Comparison of ENCODE assay signal across 23 cellular contexts in genomic region chr2:20669609-20670314, GRCh38. TPM values are rescaled to one million over a fixed set of nuclear protein-coding genes. Genes with fewer than 3 reads are reported as not detected.
A peak's percentile ranks its signal among the peaks of the same experiment; 100 is the strongest.
DNase-seq lines count a peak whose midpoint lies in the region; ATAC-seq and TF ChIP-seq lines count a peak whose summit lies in the region.
"Had no signal": no experiment of that assay in that cellular context is flagged by ENCODE, and none has a peak within 500 bp of the region (broad histone marks: within the 10 kb centered on the region; RNA-seq: fewer than 3 reads in every experiment).

No MANE protein-coding gene starts in this region.

- no peaks in the 10 kb centered on the region for H3K9me3 Mint-ChIP-seq in WTC11
- H3K9me3 Mint-ChIP-seq in memory B cell, result no peaks in the 10 kb centered on the region
- H3K9me3 Mint-ChIP-seq: activated naive CD4-positive, alpha-beta T cell treated with anti-CD3 and anti-CD28 coated beads, Interleukin-2, amount 50 U/mL, for 72 hours; CD4-positive, alpha-beta T cell; immature natural killer cell; stimulated activated effector memory CD8-positive, alpha-beta T cell treated with anti-CD3 and anti-CD28 coated beads, Interleukin-12 subunit alpha, Interleukin-12 subunit beta, amount 100 ng/mL, for 72 hours had no signal

- H3K27me3 ChIP-seq in foreskin keratinocyte, result peaks cover 97% of the 10 kb centered on the region
- H3K27me3 ChIP-seq: ascending aorta had no signal

- in situ Hi-C loops in GM13976 (cut with MboI; ENCODE audit: low sequenced_read_pairs, unreplicated experiment), result loop anchor here (10.0 kb wide), 1 partner anchor 295 kb away; no protein-coding TSS in a partner anchor

- TF ChIP-seq CTCF in GM13976 (IDR thresholded peaks at IDR 0.05; ENCODE audit: borderline replicate concordance, control extremely low read depth, extremely low read depth, insufficient read depth, missing control alignments), result no peak
- no peak for TF ChIP-seq CTCF in WTC11 (IDR thresholded peaks at IDR 0.05)
- TF ChIP-seq CTCF in foreskin keratinocyte (conservative IDR thresholded peaks at IDR 0.05), result no peak

- H3K4me3 Mint-ChIP-seq in WTC11, result peak overlapping the region; percentile 53
- H3K4me3 Mint-ChIP-seq in memory B cell, result peak overlapping the region; percentile 34
- H3K4me3 Mint-ChIP-seq: activated CD4-positive, alpha-beta T cell treated with anti-CD3 and anti-CD28 coated beads for 36 hours; stimulated activated effector memory CD8-positive, alpha-beta T cell treated with anti-CD3 and anti-CD28 coated beads, Interleukin-12 subunit alpha, Interleukin-12 subunit beta, amount 100 ng/mL, for 72 hours had no signal

- intact Hi-C loops in posterior vena cava (cut with DNase I), result loop anchor here (5.0 to 10.0 kb wide), 3 partner anchors 293 to 455 kb away; partner anchors contain the start of gene TDRD15 (in 1 of the 2)

- CTCF ChIA-PET in WTC11 (lab: Charles Lee), result interaction anchor here (2.8 to 10.1 kb wide), 2 partner anchors 6 to 19 kb away, joined by 15 to 329 read pairs; partner anchors contain the start of genes GDF7 and HS1BP3

- peaks cover 55% of the 10 kb centered on the region for H3K4me1 Mint-ChIP-seq in WTC11
- H3K4me1 Mint-ChIP-seq in memory B cell, result peaks cover 34% of the 10 kb centered on the region

- no peaks in the 10 kb centered on the region for H3K4me1 ChIP-seq in foreskin keratinocyte

- DNase-seq in GM13976 (ENCODE audit: low spot score) (peak; percentile 24), WTC11 (ENCODE audit: low spot score) (no peak), memory B cell (ENCODE audit: low spot score in 2 of 2) (no peak), posterior vena cava (ENCODE audit: low spot score) (peak; percentile 64), NCI-H2107 (lab: John Stamatoyannopoulos, UW) (no peak), foreskin keratinocyte (no peak), SW 1271 (lab: John Stamatoyannopoulos, UW) (no peak)
- DNase-seq: activated CD4-positive, alpha-beta T cell treated with anti-CD3 and anti-CD28 coated beads for 36 hours; CD4-positive, alpha-beta T cell; DMS53; glutamatergic neuron; immature natural killer cell; NCI-H1436 treated with DMSO at 0.1 percent for 48 hours; NCI-H2171; NCI-H69; sigmoid colon; thyroid gland had no signal

- H3K36me3 Mint-ChIP-seq in WTC11 (no peaks in the 10 kb centered on the region), memory B cell (peaks cover 5% of the 10 kb centered on the region)
- H3K36me3 Mint-ChIP-seq: immature natural killer cell had no signal

- no peak overlapping the region for H3K27ac ChIP-seq in foreskin keratinocyte
- H3K27ac ChIP-seq: sigmoid colon, thyroid gland had no signal

- H3K27me3 Mint-ChIP-seq in WTC11 (ENCODE audit: low read depth), result peaks cover 96% of the 10 kb centered on the region
- peaks cover 2% of the 10 kb centered on the region for H3K27me3 Mint-ChIP-seq in memory B cell

- ATAC-seq in WTC11 (no peak), memory B cell (ENCODE audit: low read depth) (no peak), esophagus mucosa (no peak), foreskin keratinocyte (no peak)
- ATAC-seq: activated CD4-positive, alpha-beta T cell treated with anti-CD3 and anti-CD28 coated beads for 36 hours; activated naive CD4-positive, alpha-beta T cell treated with anti-CD3 and anti-CD28 coated beads, Interleukin-2, amount 50 U/mL, for 72 hours; stimulated activated effector memory CD8-positive, alpha-beta T cell treated with anti-CD3 and anti-CD28 coated beads, Interleukin-12 subunit alpha, Interleukin-12 subunit beta, amount 100 ng/mL, for 72 hours had no signal

- POLR2A ChIA-PET in WTC11 (lab: Charles Lee), result interaction anchor here (1.0 kb wide), 1 partner anchor 153 kb away, joined by 3 read pairs; the partner anchor contains the start of gene LDAH

- no peak overlapping the region for H3K27ac Mint-ChIP-seq in WTC11
- H3K27ac Mint-ChIP-seq in memory B cell, result peak overlapping the region; percentile 31
- H3K27ac Mint-ChIP-seq: activated CD4-positive, alpha-beta T cell treated with anti-CD3 and anti-CD28 coated beads for 36 hours; activated naive CD4-positive, alpha-beta T cell treated with anti-CD3 and anti-CD28 coated beads, Interleukin-2, amount 50 U/mL, for 72 hours; CD4-positive, alpha-beta T cell; immature natural killer cell; stimulated activated effector memory CD8-positive, alpha-beta T cell treated with anti-CD3 and anti-CD28 coated beads, Interleukin-12 subunit alpha, Interleukin-12 subunit beta, amount 100 ng/mL, for 72 hours had no signal

TF ChIP-seq in WTC11, 78 proteins besides CTCF, POLR2A, EP300 and RAD21:
- TF ChIP-seq ZNF396 (CRISPR knock-in tag; IDR thresholded peaks at IDR 0.05; ENCODE audit: borderline replicate concordance) (no peak), OVOL2 (CRISPR knock-in tag; IDR thresholded peaks at IDR 0.05; ENCODE audit: borderline replicate concordance) (no peak), ATF1 (CRISPR knock-in tag; IDR thresholded peaks at IDR 0.05) (no peak), TCF7 (CRISPR knock-in tag; IDR thresholded peaks at IDR 0.05; ENCODE audit: low read depth) (no peak), ZNF532 (CRISPR knock-in tag; IDR thresholded peaks at IDR 0.05; ENCODE audit: borderline replicate concordance) (no peak), HMGXB4 (CRISPR knock-in tag; IDR thresholded peaks at IDR 0.05) (0 out of 2 replicates have a peak, but pooled peaks have one; percentile 23), FOXJ3 (CRISPR knock-in tag; IDR thresholded peaks at IDR 0.05; ENCODE audit: borderline replicate concordance) (no peak), ZNF121 (CRISPR knock-in tag; IDR thresholded peaks at IDR 0.05) (no peak)

RNA-seq across cellular contexts. Expression of gene GDF7, which starts 2.8 kb away (rescaled TPM):
- total RNA-seq in WTC11 (2021) (0.18 to 0.55 TPM (median 0.23 TPM) in 3 replicates), posterior vena cava (1 to 10 TPM; 3.6 to 3.8 TPM), esophagus mucosa (0.32 TPM), foreskin keratinocyte (not detected in 2 replicates)
- polyA plus RNA-seq in foreskin keratinocyte, result not detected in 2 replicates
- total RNA-seq: MCF 10A had no signal
- polyA plus RNA-seq: fibroblast of lung, immature natural killer cell had no signal

RNA-seq across cellular contexts. Expression of gene HS1BP3, which starts 18.9 kb away (rescaled TPM):
- 17.9 to 20.1 TPM (median 19.8 TPM) in 3 replicates for total RNA-seq in WTC11 (2021)
- total RNA-seq in posterior vena cava, result 10 to 100 TPM; 37.1 to 41.8 TPM
- 12.4 TPM for total RNA-seq in esophagus mucosa
- total RNA-seq in foreskin keratinocyte, result 21.0 and 23.8 TPM in 2 replicates
- polyA plus RNA-seq in foreskin keratinocyte, result 21.8 and 23.1 TPM in 2 replicates

Comparison
In these comparisons a context has a peak if more than half of its experiments do, and no peak if none do; other contexts are left out.
1. DNase-seq: peak in GM13976 (single experiment) and posterior vena cava (single experiment); none in WTC11 (single experiment), memory B cell (0 of 2), NCI-H2107 (single experiment), foreskin keratinocyte (0 of 2) and SW 1271 (0 of 2).